8 cellular contexts compared by ENCODE assay signal in genomic region chr9:92954078-92954861, GRCh38.
DNase-seq lines count a peak whose midpoint lies in the region; ATAC-seq and TF ChIP-seq lines count a peak whose summit lies in the region.

No MANE protein-coding gene starts in this region.

- peaks cover 3% of the 10 kb centered on the region; the same call in 1 of the 2 replicates for H3F3A ChIP-seq in DOHH2 (ENCODE audit: control insufficient read depth, insufficient read depth)

- no peaks in the 10 kb centered on the region for H3K79me2 ChIP-seq in DOHH2 (ENCODE audit: control insufficient read depth, low read length)

- H3K27ac ChIP-seq in DOHH2 (ENCODE audit: low read depth, low read length) (no peak overlapping the region), skin epidermis (peak overlapping the region in 19 of 21 experiments; percentile 14 to 90 (median 68))

- peak; percentile 77 for ATAC-seq in HG03460 (IDR thresholded peaks at IDR 0.05; ENCODE audit: unreplicated experiment)

- TF ChIP-seq CTCF in DOHH2 (IDR thresholded peaks at IDR 0.05; ENCODE audit: low read depth, low read length, poor library complexity, severe bottlenecking) (no peak), cardiac fibroblast (IDR thresholded peaks at IDR 0.05; ENCODE audit: low read depth, low read length) (no peak), GM10266 (IDR thresholded peaks at IDR 0.05; ENCODE audit: control insufficient read depth, insufficient read depth, low read depth, missing control alignments) (no peak)

- peaks cover 11% of the 10 kb centered on the region for H3K27me3 ChIP-seq in DOHH2 (ENCODE audit: control insufficient read depth, low read length)

- H3K9me3 ChIP-seq in DOHH2 (ENCODE audit: control insufficient read depth, insufficient read depth, low read length), result no peaks in the 10 kb centered on the region

- no peaks in the 10 kb centered on the region for H3K36me3 ChIP-seq in DOHH2 (ENCODE audit: control insufficient read depth, low read length)

- H3K4me3 ChIP-seq in DOHH2 (ENCODE audit: low read length) (peak overlapping the region; percentile 49), cardiac fibroblast (replicated peaks in 1 of 2; ENCODE audit: low read depth in 2 of 2, low read length in 2 of 2) (no peak overlapping the region), skin epidermis (peak overlapping the region in 1 of 7 experiments; percentile 5)

- no peaks in the 10 kb centered on the region for H3K9me2 ChIP-seq in DOHH2 (replicated peaks; ENCODE audit: control insufficient read depth, low read length)

- H4K20me1 ChIP-seq in DOHH2 (ENCODE audit: control insufficient read depth, insufficient read depth, low read depth, low read length), result no peaks in the 10 kb centered on the region

- peaks cover 14% of the 10 kb centered on the region for H3K4me1 ChIP-seq in DOHH2 (ENCODE audit: control insufficient read depth, low read length)

- peak overlapping the region; percentile 61 for H3K4me2 ChIP-seq in DOHH2 (ENCODE audit: low read length)

- peak; percentile 29 for DNase-seq in UCSD-AML1 (lab: John Stamatoyannopoulos, UW; ENCODE audit: unreplicated experiment)
- DNase-seq in cardiac fibroblast (ENCODE audit: low read depth in 2 of 2), result peak; percentile 25 to 64
- DNase-seq in dedifferentiated amniotic fluid mesenchymal stem cell (ENCODE audit: extremely low spot score), result no peak
- no peak for DNase-seq in GM10266 (ENCODE audit: extremely low spot score)
- DNase-seq in Kasumi-1 (lab: John Stamatoyannopoulos, UW), result no peak

Comparison
In these comparisons a context has a peak if more than half of its experiments do, and no peak if none do; other contexts are left out.
1. DNase-seq: peak in UCSD-AML1 (single experiment) and cardiac fibroblast (2 of 2); none in dedifferentiated amniotic fluid mesenchymal stem cell (single experiment), GM10266 (single experiment) and Kasumi-1 (0 of 2).